ENCODE assay signal across 14 cellular contexts in genomic region chr2:111640480-111640879, GRCh38.
A peak's percentile ranks its signal among the peaks of the same experiment; 100 is the strongest.
DNase-seq lines count a peak whose midpoint lies in the region; FAIRE-seq and TF ChIP-seq lines count a peak whose summit lies in the region.
"Had no signal": no experiment of that assay in that cellular context is flagged by ENCODE, and none has a peak within 500 bp of the region (broad histone marks: within the 10 kb centered on the region; RNA-seq: fewer than 3 reads in every experiment).

No MANE protein-coding gene starts in this region.

- H3K79me2 ChIP-seq in keratinocyte (ENCODE audit: control insufficient read depth, insufficient read depth, low read length): no peaks in the 10 kb centered on the region

- H3K9ac ChIP-seq in keratinocyte (ENCODE audit: control insufficient read depth, extremely low read depth, insufficient read depth, low read length): no peak overlapping the region

- H3K4me2 ChIP-seq in keratinocyte (ENCODE audit: control insufficient read depth, extremely low read depth, insufficient read depth, low read depth, low read length): peak overlapping the region; percentile 25

- H3K9me1 ChIP-seq in keratinocyte (ENCODE audit: control insufficient read depth, extremely low read depth, insufficient read depth, low read length): no peaks in the 10 kb centered on the region

- no peaks in the 10 kb centered on the region for H3K27me3 ChIP-seq in keratinocyte (ENCODE audit: control insufficient read depth, extremely low read depth, insufficient read depth, low read length)
- H3K27me3 ChIP-seq in WERI-Rb-1 (ENCODE audit: insufficient read depth, low read depth, severe bottlenecking): peaks cover 51% of the 10 kb centered on the region

- dilution Hi-C loops in keratinocyte (cut with MboI; ENCODE audit: extremely low pct_ligation_motif_present, low sequenced_read_pairs): no loop called here

- TF ChIP-seq CTCF in VCaP (conservative IDR thresholded peaks at IDR 0.05) (no peak), keratinocyte (optimal IDR thresholded peaks at IDR 0.05 in 1 of 3, IDR thresholded peaks at IDR 0.05 in 1 of 3, conservative IDR thresholded peaks at IDR 0.05 in 1 of 3; ENCODE audit: extremely low read depth in 1 of 3, insufficient read depth in 2 of 3, low read length in 3 of 3) (no peak), WERI-Rb-1 (IDR thresholded peaks at IDR 0.05; ENCODE audit: low read depth, low read length) (no peak)

- H3K27ac ChIP-seq in VCaP (peak overlapping the region; percentile 27; the same call in 1 of the 2 replicates), keratinocyte (ENCODE audit: control insufficient read depth, insufficient read depth, low read length) (peak overlapping the region; percentile 64), WERI-Rb-1 (no peak overlapping the region)

- FAIRE-seq in keratinocyte (lab: Jason Lieb, UNC): peak; percentile 86

- H3K9me3 ChIP-seq in keratinocyte (ENCODE audit: control insufficient read depth, low read depth, low read length) (no peaks in the 10 kb centered on the region), WERI-Rb-1 (ENCODE audit: severe bottlenecking) (no peaks in the 10 kb centered on the region)

- peak; percentile 4 for DNase-seq in DMS153 (lab: John Stamatoyannopoulos, UW)
- peak; percentile 12 for DNase-seq in MV-4-11 (lab: John Stamatoyannopoulos, UW)
- peak; percentile 64 for DNase-seq in keratinocyte (ENCODE audit: low read depth, low spot score)
- no peak for DNase-seq in WERI-Rb-1
- DNase-seq in DMS53 treated with DMSO at 0.1 percent for 48 hours (lab: John Stamatoyannopoulos, UW; ENCODE audit: unreplicated experiment): no peak
- no peak for DNase-seq in COR-L47 (lab: John Stamatoyannopoulos, UW)
- DNase-seq: CD4-positive, CD25-positive, alpha-beta regulatory T cell; H7; Karpas-422; NCI-H1436; NCI-H2081; NCI-H226; SHP77 treated with DMSO at 0.1 percent for 48 hours had no signal

- no peaks in the 10 kb centered on the region for H3K36me3 ChIP-seq in keratinocyte (ENCODE audit: control insufficient read depth in 2 of 2, extremely low read depth in 1 of 2, insufficient read depth in 2 of 2, low read length in 2 of 2)
- no peaks in the 10 kb centered on the region for H3K36me3 ChIP-seq in WERI-Rb-1

- peaks cover 14% of the 10 kb centered on the region for H3K4me1 ChIP-seq in keratinocyte (ENCODE audit: control insufficient read depth, extremely low read depth, insufficient read depth, low read length)

- H4K20me1 ChIP-seq in keratinocyte (ENCODE audit: control insufficient read depth, extremely low read depth, insufficient read depth, low read length): no peaks in the 10 kb centered on the region

- H2AFZ ChIP-seq in keratinocyte (ENCODE audit: control insufficient read depth, low read length): no peak overlapping the region

- H3K4me3 ChIP-seq in keratinocyte (ENCODE audit: control insufficient read depth in 2 of 3, extremely low read depth in 1 of 3, insufficient read depth in 2 of 3, low read depth in 1 of 3, low read length in 3 of 3) (peak overlapping the region in 1 of 3 experiments; percentile 4), WERI-Rb-1 (ENCODE audit: low read depth, low read length) (no peak overlapping the region)

Comparison
In these comparisons a context has a peak if more than half of its experiments do, and no peak if none do; other contexts are left out.
1. DNase-seq: peak in DMS153 (single experiment), MV-4-11 (single experiment) and keratinocyte (single experiment); none in WERI-Rb-1 (single experiment), DMS53 treated with DMSO at 0.1 percent for 48 hours (single experiment) and COR-L47 (single experiment).